ENCODE assay signal across 1 cellular context in genomic region chr19:54115071-54116063, GRCh38.
TF ChIP-seq lines count a peak whose summit lies in the region.

A gene with protein sequence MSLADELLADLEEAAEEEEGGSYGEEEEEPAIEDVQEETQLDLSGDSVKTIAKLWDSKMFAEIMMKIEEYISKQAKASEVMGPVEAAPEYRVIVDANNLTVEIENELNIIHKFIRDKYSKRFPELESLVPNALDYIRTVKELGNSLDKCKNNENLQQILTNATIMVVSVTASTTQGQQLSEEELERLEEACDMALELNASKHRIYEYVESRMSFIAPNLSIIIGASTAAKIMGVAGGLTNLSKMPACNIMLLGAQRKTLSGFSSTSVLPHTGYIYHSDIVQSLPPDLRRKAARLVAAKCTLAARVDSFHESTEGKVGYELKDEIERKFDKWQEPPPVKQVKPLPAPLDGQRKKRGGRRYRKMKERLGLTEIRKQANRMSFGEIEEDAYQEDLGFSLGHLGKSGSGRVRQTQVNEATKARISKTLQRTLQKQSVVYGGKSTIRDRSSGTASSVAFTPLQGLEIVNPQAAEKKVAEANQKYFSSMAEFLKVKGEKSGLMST (plus strand): TSS chr19:54115754. CDS start chr19:54118279, 2,525 bp downstream.
A gene with protein sequence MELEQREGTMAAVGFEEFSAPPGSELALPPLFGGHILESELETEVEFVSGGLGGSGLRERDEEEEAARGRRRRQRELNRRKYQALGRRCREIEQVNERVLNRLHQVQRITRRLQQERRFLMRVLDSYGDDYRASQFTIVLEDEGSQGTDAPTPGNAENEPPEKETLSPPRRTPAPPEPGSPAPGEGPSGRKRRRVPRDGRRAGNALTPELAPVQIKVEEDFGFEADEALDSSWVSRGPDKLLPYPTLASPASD (minus strand): TSS chr19:54115657. CDS start chr19:54115269, 388 bp downstream.

TF ChIP-seq in WTC11, 78 proteins besides CTCF, POLR2A, EP300 and RAD21 (continued from another document and continues in another):
- TF ChIP-seq ZNF532 (CRISPR knock-in tag; IDR thresholded peaks at IDR 0.05; ENCODE audit: borderline replicate concordance) (no peak), ESRRA (CRISPR knock-in tag; IDR thresholded peaks at IDR 0.05; ENCODE audit: borderline replicate concordance) (no peak), ZNF423 (CRISPR knock-in tag; IDR thresholded peaks at IDR 0.05) (no peak), EMX1 (CRISPR knock-in tag; IDR thresholded peaks at IDR 0.05) (no peak), HMGXB4 (CRISPR knock-in tag; IDR thresholded peaks at IDR 0.05) (peak; percentile 54; the same call in 1 of the 2 replicates), AFF4 (CRISPR knock-in tag; IDR thresholded peaks at IDR 0.05; ENCODE audit: borderline replicate concordance) (no peak), GRHL2 (CRISPR knock-in tag; IDR thresholded peaks at IDR 0.05; ENCODE audit: insufficient replicate concordance, severe bottlenecking) (no peak), JAZF1 (CRISPR knock-in tag; IDR thresholded peaks at IDR 0.05) (no peak), SOX15 (CRISPR knock-in tag; IDR thresholded peaks at IDR 0.05) (no peak), NFE2L1 (CRISPR knock-in tag; IDR thresholded peaks at IDR 0.05) (no peak), ZNF138 (CRISPR knock-in tag; conservative IDR thresholded peaks at IDR 0.05) (no peak), IRF2 (CRISPR knock-in tag; IDR thresholded peaks at IDR 0.05; ENCODE audit: borderline replicate concordance, low read depth) (no peak), AR (CRISPR knock-in tag; IDR thresholded peaks at IDR 0.05) (0 out of 2 replicates have a peak, but pooled peaks have one; percentile 20), ZNF263 (CRISPR knock-in tag; IDR thresholded peaks at IDR 0.05; ENCODE audit: low read depth) (no peak), FOXP4 (CRISPR knock-in tag; IDR thresholded peaks at IDR 0.05) (no peak), NR1H2 (CRISPR knock-in tag; IDR thresholded peaks at IDR 0.05) (no peak), E2F1 (CRISPR knock-in tag; IDR thresholded peaks at IDR 0.05) (no peak), SP1 (CRISPR knock-in tag; conservative IDR thresholded peaks at IDR 0.05) (peak; percentile 80; the same call in 1 of the 2 replicates), TCF7 (CRISPR knock-in tag; IDR thresholded peaks at IDR 0.05; ENCODE audit: low read depth) (no peak), ZNF671 (CRISPR knock-in tag; IDR thresholded peaks at IDR 0.05) (no peak)
- TF ChIP-seq, protein P1, sequence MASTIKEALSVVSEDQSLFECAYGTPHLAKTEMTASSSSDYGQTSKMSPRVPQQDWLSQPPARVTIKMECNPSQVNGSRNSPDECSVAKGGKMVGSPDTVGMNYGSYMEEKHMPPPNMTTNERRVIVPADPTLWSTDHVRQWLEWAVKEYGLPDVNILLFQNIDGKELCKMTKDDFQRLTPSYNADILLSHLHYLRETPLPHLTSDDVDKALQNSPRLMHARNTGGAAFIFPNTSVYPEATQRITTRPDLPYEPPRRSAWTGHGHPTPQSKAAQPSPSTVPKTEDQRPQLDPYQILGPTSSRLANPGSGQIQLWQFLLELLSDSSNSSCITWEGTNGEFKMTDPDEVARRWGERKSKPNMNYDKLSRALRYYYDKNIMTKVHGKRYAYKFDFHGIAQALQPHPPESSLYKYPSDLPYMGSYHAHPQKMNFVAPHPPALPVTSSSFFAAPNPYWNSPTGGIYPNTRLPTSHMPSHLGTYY (CRISPR knock-in tag; IDR thresholded peaks at IDR 0.05) = no peak; the same call in 1 of the 2 replicates
- TF ChIP-seq, protein P2, sequence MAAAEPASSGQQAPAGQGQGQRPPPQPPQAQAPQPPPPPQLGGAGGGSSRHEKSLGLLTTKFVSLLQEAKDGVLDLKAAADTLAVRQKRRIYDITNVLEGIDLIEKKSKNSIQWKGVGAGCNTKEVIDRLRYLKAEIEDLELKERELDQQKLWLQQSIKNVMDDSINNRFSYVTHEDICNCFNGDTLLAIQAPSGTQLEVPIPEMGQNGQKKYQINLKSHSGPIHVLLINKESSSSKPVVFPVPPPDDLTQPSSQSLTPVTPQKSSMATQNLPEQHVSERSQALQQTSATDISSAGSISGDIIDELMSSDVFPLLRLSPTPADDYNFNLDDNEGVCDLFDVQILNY (CRISPR knock-in tag; IDR thresholded peaks at IDR 0.05) = peak; percentile 69; the same call in 1 of the 2 replicates
- TF ChIP-seq, protein P3, sequence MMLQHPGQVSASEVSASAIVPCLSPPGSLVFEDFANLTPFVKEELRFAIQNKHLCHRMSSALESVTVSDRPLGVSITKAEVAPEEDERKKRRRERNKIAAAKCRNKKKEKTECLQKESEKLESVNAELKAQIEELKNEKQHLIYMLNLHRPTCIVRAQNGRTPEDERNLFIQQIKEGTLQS (CRISPR knock-in tag; conservative IDR thresholded peaks at IDR 0.05) = no peak
- TF ChIP-seq, protein P4, sequence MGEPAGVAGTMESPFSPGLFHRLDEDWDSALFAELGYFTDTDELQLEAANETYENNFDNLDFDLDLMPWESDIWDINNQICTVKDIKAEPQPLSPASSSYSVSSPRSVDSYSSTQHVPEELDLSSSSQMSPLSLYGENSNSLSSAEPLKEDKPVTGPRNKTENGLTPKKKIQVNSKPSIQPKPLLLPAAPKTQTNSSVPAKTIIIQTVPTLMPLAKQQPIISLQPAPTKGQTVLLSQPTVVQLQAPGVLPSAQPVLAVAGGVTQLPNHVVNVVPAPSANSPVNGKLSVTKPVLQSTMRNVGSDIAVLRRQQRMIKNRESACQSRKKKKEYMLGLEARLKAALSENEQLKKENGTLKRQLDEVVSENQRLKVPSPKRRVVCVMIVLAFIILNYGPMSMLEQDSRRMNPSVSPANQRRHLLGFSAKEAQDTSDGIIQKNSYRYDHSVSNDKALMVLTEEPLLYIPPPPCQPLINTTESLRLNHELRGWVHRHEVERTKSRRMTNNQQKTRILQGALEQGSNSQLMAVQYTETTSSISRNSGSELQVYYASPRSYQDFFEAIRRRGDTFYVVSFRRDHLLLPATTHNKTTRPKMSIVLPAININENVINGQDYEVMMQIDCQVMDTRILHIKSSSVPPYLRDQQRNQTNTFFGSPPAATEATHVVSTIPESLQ (CRISPR knock-in tag; IDR thresholded peaks at IDR 0.05) = no peak
